In the genomic region with DNA sequence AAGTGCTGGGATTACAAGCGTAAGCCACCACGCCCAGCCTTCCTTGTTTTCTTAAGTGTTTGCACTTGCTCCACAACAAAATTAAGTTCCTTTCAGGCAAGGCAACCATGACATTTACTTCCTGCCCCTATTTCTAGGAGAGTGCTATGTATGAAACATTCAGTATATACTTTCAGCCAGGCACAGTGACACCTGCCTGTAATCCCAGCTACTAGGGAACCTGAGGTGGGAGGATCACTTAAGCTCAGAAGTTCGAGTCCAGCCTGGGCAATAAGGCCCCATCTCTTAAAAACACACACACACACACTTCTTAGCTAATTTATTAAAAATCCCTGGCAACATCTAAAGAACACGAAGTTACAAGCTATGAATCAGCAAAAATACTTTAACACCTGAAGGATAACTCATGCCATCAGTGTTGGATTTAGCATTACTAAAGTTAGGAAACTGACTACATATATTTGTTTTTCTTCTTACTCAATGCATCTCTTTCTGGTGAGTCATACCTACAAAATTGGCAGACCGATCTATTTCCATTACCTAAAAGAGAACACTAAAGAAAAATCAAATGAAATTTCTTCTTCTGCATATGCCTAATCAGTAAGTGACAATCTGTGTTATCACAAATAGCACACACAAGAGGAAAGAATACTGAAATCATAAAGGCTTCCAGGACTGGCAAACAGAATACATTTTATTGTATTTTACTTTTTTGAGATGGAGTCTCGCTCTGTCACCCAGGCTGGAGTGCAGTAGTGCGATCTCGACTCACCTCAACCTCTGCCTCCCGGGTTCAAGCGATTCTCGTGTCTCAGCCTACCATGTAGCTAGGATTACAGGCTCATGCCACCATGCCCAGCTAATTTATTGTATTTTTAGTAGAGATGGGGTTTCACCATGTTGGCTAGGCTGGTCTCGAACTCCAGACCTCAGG, we compare ENCODE assay signal across 9 cellular contexts. TPM values are rescaled to one million over a fixed set of nuclear protein-coding genes. Genes with fewer than 3 reads are reported as not detected.
DNase-seq lines count a peak whose midpoint lies in the region; ATAC-seq and TF ChIP-seq lines count a peak whose summit lies in the region.
"Had no signal": no experiment of that assay in that cellular context is flagged by ENCODE, and none has a peak within 500 bp of the region (broad histone marks: within the 10 kb centered on the region; RNA-seq: fewer than 3 reads in every experiment).

No MANE protein-coding gene starts in this region.

- H3K27me3 Mint-ChIP-seq in MCF 10A (ENCODE audit: insufficient read depth, unreplicated experiment), result no peaks in the 10 kb centered on the region
- H3K27me3 Mint-ChIP-seq: CD8-positive, alpha-beta memory T cell had no signal

- no peaks in the 10 kb centered on the region for H3K9me3 Mint-ChIP-seq in MCF 10A (ENCODE audit: unreplicated experiment)
- H3K9me3 Mint-ChIP-seq: CD8-positive, alpha-beta memory T cell had no signal

- peak; percentile 84 for ATAC-seq in left lung
- no peak for ATAC-seq in HG03159 (IDR thresholded peaks at IDR 0.05; ENCODE audit: unreplicated experiment)

- H3K9me3 ChIP-seq in cardiac muscle cell (ENCODE audit: low read depth) (no peaks in the 10 kb centered on the region), left lung (no peaks in the 10 kb centered on the region)

- H3K4me1 Mint-ChIP-seq in MCF 10A (ENCODE audit: insufficient read depth, unreplicated experiment), result peaks cover 46% of the 10 kb centered on the region

- CTCF ChIA-PET in MCF 10A (lab: Yijun Ruan, JAX), result interaction anchor here (0.6 to 1.8 kb wide), 5 partner anchors 9 to 112 kb away, joined by 3 to 9 read pairs (median 3); no protein-coding TSS in a partner anchor

- TF ChIP-seq CTCF in cardiac muscle cell (IDR thresholded peaks at IDR 0.05; ENCODE audit: low read depth, low read length) (no peak), MCF 10A (IDR thresholded peaks at IDR 0.05; ENCODE audit: unreplicated experiment) (no peak), left lung (IDR thresholded peaks at IDR 0.05) (no peak)

- H3K36me3 Mint-ChIP-seq in MCF 10A (ENCODE audit: insufficient read depth, unreplicated experiment), result peaks cover 43% of the 10 kb centered on the region

- BruUV-seq in MCF 10A (replicated peaks; lab: Mats Ljungman, UMichigan), result no TSS peak

- H3K4me3 ChIP-seq in cardiac muscle cell, result no peak overlapping the region
- no peak overlapping the region for H3K4me3 ChIP-seq in left lung

- H3K27me3 ChIP-seq in cardiac muscle cell, result no peaks in the 10 kb centered on the region
- H3K27me3 ChIP-seq in left lung, result no peaks in the 10 kb centered on the region

- intact Hi-C loops in cardiac septum (cut with DNase I) (no loop called here), MCF 10A (cut with micrococcal nuclease) (loop anchor here (5.0 kb wide), 1 partner anchor 40 kb away; a partner anchor contains a TSS), left lung (cut with DNase I) (no loop called here)

- H3K4me3 Mint-ChIP-seq in MCF 10A (ENCODE audit: unreplicated experiment), result peak overlapping the region; percentile 42
- H3K4me3 Mint-ChIP-seq: CD8-positive, alpha-beta memory T cell had no signal

- peak overlapping the region; percentile 95 for H3K27ac Mint-ChIP-seq in MCF 10A (ENCODE audit: low read depth, unreplicated experiment)

- POLR2A ChIA-PET in MCF 10A (lab: Yijun Ruan, JAX), result interaction anchor here (0.6 to 5.7 kb wide), 11 partner anchors 10 to 181 kb away, joined by 3 to 68 read pairs (median 6); a partner anchor contains a TSS

- H3K4me1 ChIP-seq in cardiac muscle cell (ENCODE audit: low read depth) (peaks cover 35% of the 10 kb centered on the region), left lung (peaks cover 7 to 14% of the 10 kb centered on the region in 2 donors)

- DNase-seq in cardiac muscle cell (ENCODE audit: low read depth in 1 of 2, low spot score in 1 of 2) (peak in 1 of 2 donors; percentile 82), cardiac septum (ENCODE audit: low spot score) (no peak), MCF 10A (ENCODE audit: unreplicated experiment) (peak; percentile 95), left lung (no peak), ureter (ENCODE audit: low spot score) (no peak), NCI-H1092 treated with DMSO at 0.1 percent for 48 hours (lab: John Stamatoyannopoulos, UW) (no peak)
- DNase-seq in activated CD4-positive, alpha-beta T cell treated with anti-CD3 and anti-CD28 coated beads, Interleukin-2, amount 50 U/mL, for 48 hours, result no peak
- DNase-seq: CD8-positive, alpha-beta memory T cell had no signal

- H3K27ac ChIP-seq in cardiac muscle cell (peak overlapping the region; percentile 90), left lung (peak overlapping the region; percentile 31 to 55)

- H3K36me3 ChIP-seq in cardiac muscle cell (no peaks in the 10 kb centered on the region), left lung (peaks cover 0 to 29% of the 10 kb centered on the region in 2 donors)

RNA-seq across cellular contexts. Expression of a gene that starts 41.5 kb away (rescaled TPM):
- total RNA-seq in cardiac muscle cell, result 15.7 and 18.8 TPM in 2 replicates
- 12.9 and 14.5 TPM in 2 replicates for polyA plus RNA-seq in cardiac muscle cell
- 74.5 TPM for total RNA-seq in cardiac septum
- 16.8 and 19.5 TPM in 2 replicates for total RNA-seq in MCF 10A (2022)
- total RNA-seq in left lung, result 10 to 100 TPM; 11.8 to 14.7 TPM
- 28.3 TPM for total RNA-seq in ureter

RNA-seq across cellular contexts. Expression of a gene that starts 41.6 kb away (rescaled TPM):
- 31.4 and 34.9 TPM in 2 replicates for total RNA-seq in cardiac muscle cell
- 33.2 and 44.6 TPM in 2 replicates for polyA plus RNA-seq in cardiac muscle cell
- total RNA-seq in cardiac septum, result 14.0 TPM
- 67.9 and 96.8 TPM in 2 replicates for total RNA-seq in MCF 10A (2022)
- 10 to 100 TPM; 20.1 to 27.4 TPM for total RNA-seq in left lung
- total RNA-seq in ureter, result 38.1 TPM
